ENCODE assay signal across 29 cellular contexts in the genomic region with DNA sequence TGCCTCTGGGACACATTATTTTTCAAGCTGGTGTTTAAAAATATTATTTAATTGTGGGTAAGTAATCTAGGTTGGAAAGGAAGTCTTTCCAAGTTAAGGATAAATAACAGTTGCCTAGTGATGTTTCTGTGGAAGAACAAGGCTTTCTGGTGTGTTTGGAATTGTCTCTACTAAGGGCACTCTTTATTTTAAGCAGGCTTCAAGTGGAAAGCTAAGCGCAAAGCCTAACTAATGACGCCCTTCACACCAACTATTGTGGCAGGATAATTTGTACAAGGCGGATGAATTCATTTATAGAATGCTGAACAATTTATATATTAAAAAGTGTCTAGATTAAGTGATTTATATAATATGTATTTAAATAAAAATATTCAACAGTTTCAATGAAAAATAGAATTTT. TPM values are rescaled to one million over a fixed set of nuclear protein-coding genes. Genes with fewer than 3 reads are reported as not detected.
"Had no signal": no experiment of that assay in that cellular context is flagged by ENCODE, and none has a peak within 500 bp of the region (broad histone marks: within the 10 kb centered on the region; RNA-seq: fewer than 3 reads in every experiment).

No MANE protein-coding gene starts in this region.

- H3K27ac ChIP-seq: ascending aorta, WERI-Rb-1 had no signal

- H3K4me3 ChIP-seq: ascending aorta had no signal

- ATAC-seq: activated CD4-positive, alpha-beta T cell treated with anti-CD3 and anti-CD28 coated beads for 36 hours; activated CD4-positive, CD25-positive, alpha-beta regulatory T cell treated with anti-CD3 and anti-CD28 coated beads, Interleukin-2, amount 50 U/mL, for 24 hours; activated CD8-positive, alpha-beta memory T cell treated with anti-CD3 and anti-CD28 coated beads, Interleukin-2, amount 10 ng/mL, durations not matched to agents 7 days and 5 days; activated CD8-positive, alpha-beta T cell treated with anti-CD3 and anti-CD28 coated beads, Interleukin-2, amount 10 ng/mL, durations not matched to agents 7 days and 5 days; activated naive CD8-positive, alpha-beta T cell treated with anti-CD3 and anti-CD28 coated beads, Interleukin-2, amount 50 U/mL, for 24 hours; WTC11 had no signal

- H3K36me3 ChIP-seq: ascending aorta, WERI-Rb-1 had no signal

- DNase-seq: activated CD4-positive, alpha-beta memory T cell treated with anti-CD3 and anti-CD28 coated beads, Interleukin-2, amount 10 ng/mL, durations not matched to agents 7 days and 5 days; activated CD4-positive, alpha-beta T cell treated with anti-CD3 and anti-CD28 coated beads for 1 hour; activated CD4-positive, alpha-beta T cell treated with anti-CD3 and anti-CD28 coated beads for 36 hours; activated CD4-positive, alpha-beta T cell treated with anti-CD3 and anti-CD28 coated beads for 48 hours; activated CD4-positive, alpha-beta T cell treated with anti-CD3 and anti-CD28 coated beads, Interleukin-2, amount 10 ng/mL, durations not matched to agents 7 days and 5 days; activated CD4-positive, alpha-beta T cell treated with anti-CD3 and anti-CD28 coated beads, Interleukin-2, amount 50 U/mL, for 48 hours; activated CD4-positive, CD25-positive, alpha-beta regulatory T cell; activated CD8-positive, alpha-beta memory T cell treated with anti-CD3 and anti-CD28 coated beads for 24 hours; activated CD8-positive, alpha-beta memory T cell treated with anti-CD3 and anti-CD28 coated beads, Interleukin-2, amount 10 ng/mL, durations not matched to agents 7 days and 5 days; activated CD8-positive, alpha-beta memory T cell treated with anti-CD3 and anti-CD28 coated beads, Interleukin-2, amount 50 U/mL, for 48 hours; activated CD8-positive, alpha-beta T cell treated with anti-CD3 and anti-CD28 coated beads, Interleukin-2, amount 10 ng/mL, durations not matched to agents 7 days and 5 days; activated effector memory CD4-positive, alpha-beta T cell treated with Interleukin-2 at 50 U/mL for 16 hours; activated gamma-delta T cell; activated naive CD4-positive, alpha-beta T cell treated with anti-CD3 and anti-CD28 coated beads, Interleukin-2, amount 10 ng/mL, durations not matched to agents 7 days and 5 days; activated naive CD4-positive, alpha-beta T cell treated with Interleukin-2 at 50 U/mL for 16 hours; activated naive CD8-positive, alpha-beta T cell treated with anti-CD3 and anti-CD28 coated beads, Interleukin-2, amount 10 ng/mL, durations not matched to agents 7 days and 5 days; activated naive CD8-positive, alpha-beta T cell treated with anti-CD3 and anti-CD28 coated beads, Interleukin-2, amount 50 U/mL, for 24 hours; activated T-cell treated with anti-CD3 and anti-CD28 coated beads, Interleukin-2, amount 50 U/mL, for 24 hours; activated T-cell treated with anti-CD3 and anti-CD28 coated beads, Interleukin-2, amount 50 U/mL, for 48 hours; amygdala; anterior cingulate cortex; central memory CD4-positive, alpha-beta T cell; T-helper 1 cell; T-helper 2 cell; T-helper 9 cell; WERI-Rb-1 had no signal

- H3K27me3 ChIP-seq: ascending aorta had no signal

- H3K9me3 ChIP-seq: ascending aorta had no signal

RNA-seq across cellular contexts. Expression of a gene that starts 25.1 kb away (rescaled TPM):
- total RNA-seq: ascending aorta had no signal
